In the genomic region with DNA sequence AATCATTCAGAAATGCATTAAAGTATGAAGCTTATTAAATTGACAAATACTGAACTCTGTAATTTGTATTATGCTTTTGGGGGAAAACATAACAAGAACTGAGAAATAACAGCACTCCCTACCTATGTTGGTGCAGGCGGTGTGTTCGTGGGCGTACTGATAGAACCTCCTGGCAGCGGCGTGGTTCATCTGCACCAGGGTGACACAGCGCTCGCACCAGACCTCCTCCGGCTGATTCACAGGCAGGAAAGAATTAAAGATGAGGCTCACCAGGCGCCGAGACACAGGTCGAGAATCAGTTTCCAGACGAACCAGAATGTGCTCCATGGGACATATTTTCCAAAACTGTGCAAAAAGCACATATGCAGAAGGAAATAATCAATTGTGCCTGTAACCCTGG, we compare ENCODE assay signal across 13 cellular contexts.
"Had no signal": no experiment of that assay in that cellular context is flagged by ENCODE, and none has a peak within 500 bp of the region (broad histone marks: within the 10 kb centered on the region; RNA-seq: fewer than 3 reads in every experiment).

No MANE protein-coding gene starts in this region.

- ATAC-seq: activated naive CD4-positive, alpha-beta T cell treated with anti-CD3 and anti-CD28 coated beads, Interleukin-2, amount 50 U/mL, for 72 hours; psoas muscle; right lobe of liver had no signal

- DNase-seq: activated CD8-positive, alpha-beta memory T cell treated with anti-CD3 and anti-CD28 coated beads, Interleukin-2, amount 50 U/mL, for 4 hours; cortex of kidney; effector CD8-positive, alpha-beta T cell; foreskin fibroblast; mesenchymal stem cell; psoas muscle; right lobe of liver; Right ventricle myocardium superior; SK-N-SH; T-helper 1 cell; thyroid gland; uterus had no signal
